8 cellular contexts compared by ENCODE assay signal in the genomic region with DNA sequence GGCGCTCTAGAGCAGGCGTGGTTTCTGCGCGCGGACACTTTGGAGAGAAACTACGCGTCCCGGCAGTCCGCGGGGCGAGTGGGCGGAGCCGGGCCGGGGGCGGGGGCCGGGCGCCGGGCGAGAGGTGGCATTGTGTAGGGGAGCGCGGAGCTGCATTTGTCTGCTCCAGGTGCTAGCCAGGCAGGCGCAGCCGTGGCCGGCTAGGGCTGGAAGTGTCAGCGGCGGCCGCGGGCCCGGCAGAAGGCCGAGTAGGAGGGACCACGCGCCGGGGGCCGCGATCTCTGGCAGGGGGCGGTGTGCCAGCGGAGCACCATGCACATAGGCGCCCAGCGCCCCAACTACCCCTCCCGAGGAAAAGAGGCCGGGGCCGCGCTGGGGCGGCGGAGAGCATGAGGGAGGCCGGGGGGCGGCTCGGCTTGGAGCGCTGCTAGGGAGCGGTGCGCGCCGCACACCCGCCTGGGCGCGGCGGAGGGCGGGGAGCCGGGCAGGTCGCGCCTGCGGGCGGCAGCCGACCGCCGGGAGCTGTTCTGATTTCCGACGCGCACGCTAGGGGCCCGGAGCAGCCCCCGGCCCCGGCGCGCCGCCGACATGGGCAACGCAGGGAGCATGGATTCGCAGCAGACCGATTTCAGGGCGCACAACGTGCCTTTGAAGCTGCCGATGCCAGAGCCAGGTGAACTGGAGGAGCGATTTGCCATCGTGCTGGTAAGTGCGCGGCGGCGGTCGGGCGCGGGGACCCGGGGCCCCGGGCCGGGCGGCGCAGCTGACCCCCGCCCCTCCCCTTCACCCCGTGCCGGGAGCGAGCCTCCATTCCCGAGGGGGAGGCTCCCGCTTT. TPM values are rescaled to one million over a fixed set of nuclear protein-coding genes. Genes with fewer than 3 reads are reported as not detected.
DNase-seq lines count a peak whose midpoint lies in the region; ATAC-seq and TF ChIP-seq lines count a peak whose summit lies in the region.

A gene (plus strand): TSS at position 159 of the 835 bp plus-strand sequence.

- H3K9me3 ChIP-seq in upper lobe of left lung, result no peaks in the 10 kb centered on the region

- TF ChIP-seq CTCF in upper lobe of left lung (IDR thresholded peaks at IDR 0.05), result peak in 2 of 6 experiments; percentile 4 to 21

- peak within 1 kb of the TSS; percentile 64 to 92 (median 85) for H3K27ac ChIP-seq in upper lobe of left lung

- H3K4me1 Mint-ChIP-seq in activated naive CD8-positive, alpha-beta T cell treated with anti-CD3 and anti-CD28 coated beads, Interleukin-2, amount 50 U/mL, for 24 hours, result peaks cover 8% of the 10 kb centered on the region

- intact Hi-C loops in Right ventricle myocardium inferior (cut with DNase I), result loop anchor here (5.0 to 10.0 kb wide), 6 partner anchors 72 to 300 kb away; a partner anchor contains a TSS

- H3K27me3 Mint-ChIP-seq in activated naive CD8-positive, alpha-beta T cell treated with anti-CD3 and anti-CD28 coated beads, Interleukin-2, amount 50 U/mL, for 24 hours, result peaks cover 36% of the 10 kb centered on the region

- H3K27ac Mint-ChIP-seq in activated naive CD8-positive, alpha-beta T cell treated with anti-CD3 and anti-CD28 coated beads, Interleukin-2, amount 50 U/mL, for 24 hours, result no peak within 1 kb of the TSS

- no peak for TF ChIP-seq EP300 in upper lobe of left lung (IDR thresholded peaks at IDR 0.05)

- H3K36me3 Mint-ChIP-seq in activated naive CD8-positive, alpha-beta T cell treated with anti-CD3 and anti-CD28 coated beads, Interleukin-2, amount 50 U/mL, for 24 hours (ENCODE audit: low read depth), result no peaks in the 10 kb centered on the region

- H3K9me3 Mint-ChIP-seq in activated naive CD8-positive, alpha-beta T cell treated with anti-CD3 and anti-CD28 coated beads, Interleukin-2, amount 50 U/mL, for 24 hours, result no peaks in the 10 kb centered on the region

- DNase-seq in ELF-1 (ENCODE audit: low read depth, low spot score) (peak; percentile 91), HuH-7 (ENCODE audit: low spot score) (peak; percentile 94), Right ventricle myocardium inferior (ENCODE audit: missing footprints) (peak; percentile 89), occipital lobe (lab: John Stamatoyannopoulos, UW) (peak; percentile 87), upper lobe of left lung (peak; percentile 89 to 96)
- peak; percentile 62 for DNase-seq in activated naive CD8-positive, alpha-beta T cell treated with anti-CD3 and anti-CD28 coated beads, Interleukin-2, amount 50 U/mL, for 24 hours

- WGBS in upper lobe of left lung, 2 donors, result 0 to 1% methylated on average over 26 to 29 of the region's 103 CpGs

- H3K4me1 ChIP-seq in upper lobe of left lung, result peaks cover 6 to 36% (median 20%) of the 10 kb centered on the region in 4 donors

- no peaks in the 10 kb centered on the region for H3K27me3 ChIP-seq in upper lobe of left lung

- H3K4me3 ChIP-seq in upper lobe of left lung, result peak within 1 kb of the TSS; percentile 59 to 97 (median 84)

- ATAC-seq in GM21576 (IDR thresholded peaks at IDR 0.05; ENCODE audit: unreplicated experiment) (peak; percentile 83), Right ventricle myocardium inferior (peak; percentile 94), upper lobe of left lung (ENCODE audit: low FRiP score in 2 of 2) (peak; percentile 90 to 93)
- ATAC-seq in activated naive CD8-positive, alpha-beta T cell treated with anti-CD3 and anti-CD28 coated beads, Interleukin-2, amount 50 U/mL, for 24 hours, result peak; percentile 82

- H3K36me3 ChIP-seq in upper lobe of left lung, result no peaks in the 10 kb centered on the region

- peak in 3 of 4 donors; percentile 40 to 89 (median 52) for TF ChIP-seq POLR2A in upper lobe of left lung (IDR thresholded peaks at IDR 0.05)

- peak within 1 kb of the TSS; percentile 80 for H3K4me3 Mint-ChIP-seq in activated naive CD8-positive, alpha-beta T cell treated with anti-CD3 and anti-CD28 coated beads, Interleukin-2, amount 50 U/mL, for 24 hours

TF ChIP-seq in PFSK-1, 5 proteins besides CTCF, POLR2A, EP300 and RAD21:
- peak; percentile 61; the same call in 1 of the 2 replicates for TF ChIP-seq POLR2AphosphoS5 (IDR thresholded peaks at IDR 0.05; ENCODE audit: low read depth, low read length)
- TF ChIP-seq FOXP2 (optimal IDR thresholded peaks at IDR 0.05; ENCODE audit: borderline replicate concordance, extremely low read depth, extremely low read length, insufficient read depth), result peak; percentile 24
- TF ChIP-seq, protein P1, sequence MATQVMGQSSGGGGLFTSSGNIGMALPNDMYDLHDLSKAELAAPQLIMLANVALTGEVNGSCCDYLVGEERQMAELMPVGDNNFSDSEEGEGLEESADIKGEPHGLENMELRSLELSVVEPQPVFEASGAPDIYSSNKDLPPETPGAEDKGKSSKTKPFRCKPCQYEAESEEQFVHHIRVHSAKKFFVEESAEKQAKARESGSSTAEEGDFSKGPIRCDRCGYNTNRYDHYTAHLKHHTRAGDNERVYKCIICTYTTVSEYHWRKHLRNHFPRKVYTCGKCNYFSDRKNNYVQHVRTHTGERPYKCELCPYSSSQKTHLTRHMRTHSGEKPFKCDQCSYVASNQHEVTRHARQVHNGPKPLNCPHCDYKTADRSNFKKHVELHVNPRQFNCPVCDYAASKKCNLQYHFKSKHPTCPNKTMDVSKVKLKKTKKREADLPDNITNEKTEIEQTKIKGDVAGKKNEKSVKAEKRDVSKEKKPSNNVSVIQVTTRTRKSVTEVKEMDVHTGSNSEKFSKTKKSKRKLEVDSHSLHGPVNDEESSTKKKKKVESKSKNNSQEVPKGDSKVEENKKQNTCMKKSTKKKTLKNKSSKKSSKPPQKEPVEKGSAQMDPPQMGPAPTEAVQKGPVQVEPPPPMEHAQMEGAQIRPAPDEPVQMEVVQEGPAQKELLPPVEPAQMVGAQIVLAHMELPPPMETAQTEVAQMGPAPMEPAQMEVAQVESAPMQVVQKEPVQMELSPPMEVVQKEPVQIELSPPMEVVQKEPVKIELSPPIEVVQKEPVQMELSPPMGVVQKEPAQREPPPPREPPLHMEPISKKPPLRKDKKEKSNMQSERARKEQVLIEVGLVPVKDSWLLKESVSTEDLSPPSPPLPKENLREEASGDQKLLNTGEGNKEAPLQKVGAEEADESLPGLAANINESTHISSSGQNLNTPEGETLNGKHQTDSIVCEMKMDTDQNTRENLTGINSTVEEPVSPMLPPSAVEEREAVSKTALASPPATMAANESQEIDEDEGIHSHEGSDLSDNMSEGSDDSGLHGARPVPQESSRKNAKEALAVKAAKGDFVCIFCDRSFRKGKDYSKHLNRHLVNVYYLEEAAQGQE (IDR thresholded peaks at IDR 0.05; ENCODE audit: insufficient read depth in 1 of 2, low read depth in 2 of 2, low read length in 2 of 2), result 0 out of 4 replicates have a peak, but pooled peaks of 1 of the 2 experiments have one; percentile 22
- no peak for TF ChIP-seq SIN3A (IDR thresholded peaks at IDR 0.05; ENCODE audit: borderline replicate concordance, insufficient read depth, low read length)
- TF ChIP-seq TAF1 (IDR thresholded peaks at IDR 0.05; ENCODE audit: borderline replicate concordance, insufficient read depth, low read length), result peak; percentile 97
TF ChIP-seq in PFSK-1: peak in this region for 4.

RNA-seq across cellular contexts. Expression of the gene that starts here (rescaled TPM):
- 15.8 TPM for polyA plus RNA-seq in PFSK-1 (2012; ENCODE audit: insufficient read length, low read depth)
- total RNA-seq in Right ventricle myocardium inferior, result 7.2 TPM
- total RNA-seq in occipital lobe, result 114 TPM
- 100 to 1,000 TPM in 1 of 6 donors, 10 to 100 TPM in 5; 49.9 to 160 (median 66.9) TPM for total RNA-seq in upper lobe of left lung

Comparison
In these comparisons a context has a peak if more than half of its experiments do, and no peak if none do; other contexts are left out.
1. Peak in every context shown above with its lines: DNase-seq, ATAC-seq, H3K4me3 ChIP-seq and H3K27ac ChIP-seq.